ENCODE assay signal across 19 cellular contexts in genomic region chr18:23916338-23916737, GRCh38.
"Had no signal": no experiment of that assay in that cellular context is flagged by ENCODE, and none has a peak within 500 bp of the region (broad histone marks: within the 10 kb centered on the region; RNA-seq: fewer than 3 reads in every experiment).

No MANE protein-coding gene starts in this region.

- H3K36me3 ChIP-seq: gastrocnemius medialis, neutrophil, right lobe of liver, thoracic aorta had no signal

- H3K9me3 ChIP-seq: gastrocnemius medialis, mucosa of descending colon, neutrophil, pancreas, right lobe of liver, thoracic aorta, tibial nerve, upper lobe of left lung had no signal

- H3K4me3 ChIP-seq: gastrocnemius medialis, mucosa of descending colon, pancreas, right lobe of liver, thoracic aorta, tibial nerve, upper lobe of left lung had no signal

- H3K27ac ChIP-seq: gastrocnemius medialis, neutrophil, pancreas, right lobe of liver, thoracic aorta, tibial nerve, upper lobe of left lung had no signal

- DNase-seq: cortex of kidney; gastrocnemius medialis; head of caudate nucleus; mesenchymal stem cell; mucosa of descending colon; naive B cell; pancreas; retina; right lobe of liver; small intestine; stimulated activated CD4-positive, alpha-beta T cell treated with anti-CD3 and anti-CD28 coated beads, Interleukin-15, amount 100 ng/mL, for 24 hours; stimulated activated CD4-positive, alpha-beta T cell treated with anti-CD3 and anti-CD28 coated beads, Interleukin-2, amount 100 ng/mL, for 48 hours; stimulated activated naive B cell treated with anti-CD40 and anti-IgM and Interleukin-4, amounts not matched to agents 10 μg/mL and 1 μg/mL and 100 μg/mL, for 72 hours; upper lobe of left lung had no signal

- H3K4me1 ChIP-seq: gastrocnemius medialis, pancreas, right lobe of liver, upper lobe of left lung had no signal

- H3K27me3 ChIP-seq: gastrocnemius medialis, pancreas, right lobe of liver, tibial nerve, upper lobe of left lung had no signal

- ATAC-seq: gastrocnemius medialis; left lobe of liver; mucosa of descending colon; natural killer cell treated with Interleukin-12 subunit alpha and Interleukin-12 subunit beta and Interleukin-15 and Interleukin-18, amount 100 ng/mL, for 72 hours; pancreas; right lobe of liver; stimulated activated naive B cell treated with anti-CD40 and anti-IgM and Interleukin-4, amounts not matched to agents 10 μg/mL and 1 μg/mL and 100 μg/mL, for 72 hours had no signal
